1 cellular context compared by ENCODE assay signal in genomic region chr11:112176077-112176476, GRCh38.
TF ChIP-seq lines count a peak whose summit lies in the region.

No MANE protein-coding gene starts in this region.

TF ChIP-seq in SK-N-SH treated with all-trans-retinoic acid at 6 μM for 48 hours, 23 proteins besides CTCF, POLR2A, EP300 and RAD21 (continued from another document):
- no peak for TF ChIP-seq CSRNP3 (CRISPR knock-in tag; IDR thresholded peaks at IDR 0.05)
